14 cellular contexts compared by ENCODE assay signal in genomic region chr10:87740232-87740631, GRCh38.
A peak's percentile ranks its signal among the peaks of the same experiment; 100 is the strongest.
DNase-seq lines count a peak whose midpoint lies in the region; ATAC-seq, FAIRE-seq and TF ChIP-seq lines count a peak whose summit lies in the region.
"Had no signal": no experiment of that assay in that cellular context is flagged by ENCODE, and none has a peak within 500 bp of the region (broad histone marks: within the 10 kb centered on the region; RNA-seq: fewer than 3 reads in every experiment).

No MANE protein-coding gene starts in this region.

- FAIRE-seq in A549 (lab: Jason Lieb, UNC), result no peak

- no peaks in the 10 kb centered on the region for H3K4me1 Mint-ChIP-seq in mesothelial cell of epicardium

- DNase-seq in A549 (ENCODE audit: low read depth in 1 of 2, low spot score in 1 of 2) (peak in 1 of 2 experiments; percentile 50), HPDE6-E6E7 (ENCODE audit: extremely low spot score) (peak; percentile 25), amniotic stem cell (lab: John Stamatoyannopoulos, UW) (peak; percentile 9), kidney glomerular epithelial cell (lab: John Stamatoyannopoulos, UW) (peak; percentile 31), DMS153 treated with DMSO at 0.1 percent for 48 hours (lab: John Stamatoyannopoulos, UW; ENCODE audit: unreplicated experiment) (no peak), mesothelial cell of epicardium (ENCODE audit: low spot score in 2 of 2, unreplicated experiment in 2 of 2) (no peak), NCI-H1048 (lab: John Stamatoyannopoulos, UW) (no peak)
- DNase-seq: activated CD8-positive, alpha-beta memory T cell treated with anti-CD3 and anti-CD28 coated beads, Interleukin-2, amount 50 U/mL, for 4 hours; BE2C; brain microvascular endothelial cell; NCI-H748 treated with DMSO at 0.1 percent for 48 hours; T-helper 2 cell had no signal

- TF ChIP-seq RAD21 in A549 (conservative IDR thresholded peaks at IDR 0.05 in 1 of 2, IDR thresholded peaks at IDR 0.05 in 1 of 2), result no peak

- H3K27me3 Mint-ChIP-seq in mesothelial cell of epicardium (ENCODE audit: low read depth), result no peaks in the 10 kb centered on the region

- 0 out of 6 replicates have a peak, but pooled peaks of 1 of the 2 experiments have one; percentile 56 for ATAC-seq in A549
- no peak for ATAC-seq in HG02852 (IDR thresholded peaks at IDR 0.05; ENCODE audit: unreplicated experiment)

- TF ChIP-seq EP300 in A549 (IDR thresholded peaks at IDR 0.05), result no peak

- no peak for TF ChIP-seq CTCF in A549 (IDR thresholded peaks at IDR 0.05)
- TF ChIP-seq CTCF in mesothelial cell of epicardium (IDR thresholded peaks at IDR 0.05; ENCODE audit: unreplicated experiment), result no peak

- H3K4me3 ChIP-seq in A549, result no peak overlapping the region
- H3K4me3 ChIP-seq: smooth muscle cell had no signal

- H3K36me3 Mint-ChIP-seq in mesothelial cell of epicardium, result no peaks in the 10 kb centered on the region

- H3K4me2 ChIP-seq in A549, result peak overlapping the region; percentile 52
- H3K4me2 ChIP-seq: smooth muscle cell had no signal

- H3K4me1 ChIP-seq in A549, result peaks cover 12% of the 10 kb centered on the region; the same call in 2 of the 3 replicates

- CTCF ChIA-PET in A549 (lab: Yijun Ruan, JAX), result interaction anchor here (1.4 to 3.9 kb wide), 2 partner anchors 10 to 11 kb away, joined by 5 to 15 read pairs; no protein-coding TSS in a partner anchor

- no peak overlapping the region for H3K27ac ChIP-seq in A549
- H3K27ac ChIP-seq: brain microvascular endothelial cell had no signal

- POLR2A ChIA-PET in A549 (lab: Yijun Ruan, JAX), result no interaction called here

- H3K9me3 Mint-ChIP-seq in mesothelial cell of epicardium, result no peaks in the 10 kb centered on the region

- no peak overlapping the region for H3K4me3 Mint-ChIP-seq in mesothelial cell of epicardium

- no peak for TF ChIP-seq POLR2A in A549 (IDR thresholded peaks at IDR 0.05; ENCODE audit: low read length)

- no peak overlapping the region for H3K27ac Mint-ChIP-seq in mesothelial cell of epicardium

- no peaks in the 10 kb centered on the region for H3K9me3 ChIP-seq in A549
- H3K9me3 ChIP-seq: BE2C had no signal

TF ChIP-seq in A549, 52 proteins besides CTCF, POLR2A, EP300 and RAD21:
- TF ChIP-seq CEBPB (IDR thresholded peaks at IDR 0.05) (peak; percentile 90 to 94), HDAC2 (IDR thresholded peaks at IDR 0.05) (no peak), FOSL2 (IDR thresholded peaks at IDR 0.05) (0 out of 2 replicates have a peak, but pooled peaks have one; percentile 42), FOSL2 (CRISPR knock-in tag; IDR thresholded peaks at IDR 0.05) (peak; percentile 87), HES2 (IDR thresholded peaks at IDR 0.05) (peak; percentile 71; the same call in 1 of the 2 replicates), BHLHE40 (IDR thresholded peaks at IDR 0.05; ENCODE audit: low read depth, low read length) (no peak), EHF (CRISPR knock-in tag; IDR thresholded peaks at IDR 0.05) (no peak), JUNB (IDR thresholded peaks at IDR 0.05) (peak; percentile 59), NR3C1 (IDR thresholded peaks at IDR 0.05) (no peak), USF2 (IDR thresholded peaks at IDR 0.05) (no peak), CBX8 (IDR thresholded peaks at IDR 0.05) (no peak)

Comparison
In these comparisons a context has a peak if more than half of its experiments do, and no peak if none do; other contexts are left out.
1. DNase-seq: peak in HPDE6-E6E7 (single experiment), amniotic stem cell (single experiment) and kidney glomerular epithelial cell (single experiment); none in DMS153 treated with DMSO at 0.1 percent for 48 hours (single experiment), mesothelial cell of epicardium (0 of 2) and NCI-H1048 (single experiment).